In genomic region chr9:135403733-135404450, GRCh38 we compare ENCODE assay signal across 1 cellular context.
TF ChIP-seq lines count a peak whose summit lies in the region.

No MANE protein-coding gene starts in this region.

TF ChIP-seq in HepG2, 621 proteins besides CTCF, POLR2A, EP300 and RAD21 (continued from another document):
- TF ChIP-seq REST (IDR thresholded peaks at IDR 0.05; ENCODE audit: borderline replicate concordance in 1 of 2, low read depth in 1 of 2, low read length in 2 of 2), result no peak
